8 cellular contexts compared by ENCODE assay signal in the genomic region with DNA sequence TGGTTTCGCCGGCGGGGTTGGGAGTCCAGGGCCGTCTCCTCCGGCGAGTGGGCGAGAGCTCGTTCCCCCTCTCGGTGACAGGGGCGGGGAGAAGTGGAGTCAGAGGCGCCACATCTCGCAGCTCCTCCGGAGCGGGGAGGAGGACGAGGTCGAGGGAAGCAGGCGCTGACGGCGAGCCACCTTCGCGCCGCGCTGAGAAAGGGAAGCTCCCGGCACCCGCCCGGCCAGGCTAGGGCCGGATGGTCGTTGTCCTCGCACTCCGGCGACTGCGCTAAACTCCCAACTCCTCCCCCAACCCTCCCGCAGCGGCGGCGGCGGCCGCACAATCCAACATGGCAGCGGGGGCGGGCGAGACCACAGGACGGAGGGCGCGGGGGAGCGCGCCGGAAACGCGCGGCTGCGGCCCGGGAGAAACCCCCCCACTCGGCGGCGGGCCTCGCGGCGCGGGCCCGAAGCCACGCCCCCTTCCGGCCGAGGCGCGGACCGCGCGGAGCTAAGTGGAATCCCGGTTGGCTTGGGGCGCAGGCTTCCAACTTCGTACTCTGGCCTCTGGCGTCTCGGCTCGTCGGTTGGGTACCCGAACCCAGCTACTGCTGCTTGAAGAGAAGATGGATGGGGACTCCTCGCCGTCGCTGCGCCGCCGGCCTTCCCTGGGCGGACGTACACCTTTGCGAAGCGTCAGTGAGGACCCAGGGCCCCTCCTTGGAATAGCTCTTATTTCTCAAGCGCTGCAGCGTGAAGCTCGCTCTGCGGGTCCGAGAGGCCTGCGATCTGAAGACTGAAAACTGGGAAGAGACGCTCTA. TPM values are rescaled to one million over a fixed set of nuclear protein-coding genes. Genes with fewer than 3 reads are reported as not detected.
DNase-seq lines count a peak whose midpoint lies in the region; ATAC-seq and TF ChIP-seq lines count a peak whose summit lies in the region.

TSS of gene WASL (minus strand) at position 270 of the 803 bp plus-strand sequence. CDS start at position 1, 269 bp downstream.

- peak within 1 kb of the TSS; percentile 80 for H3K4me2 ChIP-seq in PC-3 (ENCODE audit: low read length)

- H3K27me3 ChIP-seq in PC-3 (ENCODE audit: low read length) (no peaks in the 10 kb centered on the region), esophagus muscularis mucosa (no peaks in the 10 kb centered on the region), muscle layer of duodenum (ENCODE audit: low read depth, low read length) (no peaks in the 10 kb centered on the region)

- no peaks in the 10 kb centered on the region for H3K9me2 ChIP-seq in PC-3 (replicated peaks; ENCODE audit: low read length)

- H3K27me3 Mint-ChIP-seq in IgD-negative memory B cell, result no peaks in the 10 kb centered on the region
- no peaks in the 10 kb centered on the region for H3K27me3 Mint-ChIP-seq in activated T-cell treated with anti-CD3 and anti-CD28 coated beads, Interleukin-2, amount 50 U/mL, for 72 hours (ENCODE audit: low read depth)

- peaks cover 68% of the 10 kb centered on the region for H3K79me2 ChIP-seq in PC-3 (ENCODE audit: low read length)

- H3K4me1 ChIP-seq in PC-3 (ENCODE audit: insufficient read depth, low read length) (peaks cover 29% of the 10 kb centered on the region), esophagus muscularis mucosa (peaks cover 39 to 68% (median 63%) of the 10 kb centered on the region in 4 donors), muscle layer of duodenum (ENCODE audit: control insufficient read depth in 1 of 2, insufficient read depth in 2 of 2, low read length in 2 of 2) (peaks cover 26 to 46% of the 10 kb centered on the region in 2 donors)

- H3K36me3 ChIP-seq in PC-3 (ENCODE audit: low read depth, low read length) (no peaks in the 10 kb centered on the region), esophagus muscularis mucosa (no peaks in the 10 kb centered on the region), muscle layer of duodenum (ENCODE audit: control insufficient read depth in 1 of 2, insufficient read depth in 2 of 2, low read length in 2 of 2) (no peaks in the 10 kb centered on the region)

- no peak for TF ChIP-seq CTCF in PC-3 (conservative IDR thresholded peaks at IDR 0.05; ENCODE audit: low read depth, low read length)
- peak; percentile 20 to 22 (median 21) for TF ChIP-seq CTCF in esophagus muscularis mucosa (IDR thresholded peaks at IDR 0.05)

- no TSS peak for BruUV-seq in PC-3 (replicated peaks; lab: Mats Ljungman, UMichigan)

- POLR2A ChIA-PET in PC-3 (lab: Charles Lee; ENCODE audit: unreplicated experiment), result interaction anchor here (0.6 to 1.5 kb wide), 10 partner anchors 13 to 1118 kb away, joined by 3 to 26 read pairs (median 3); no protein-coding TSS in a partner anchor

- peaks cover 39% of the 10 kb centered on the region for H4K20me1 ChIP-seq in PC-3 (ENCODE audit: low read length)

- H3K9me3 ChIP-seq in PC-3 (ENCODE audit: low read length) (no peaks in the 10 kb centered on the region), esophagus muscularis mucosa (no peaks in the 10 kb centered on the region), muscle layer of duodenum (ENCODE audit: control insufficient read depth in 1 of 2, low read length in 2 of 2) (no peaks in the 10 kb centered on the region)

- ATAC-seq in GM21576 (IDR thresholded peaks at IDR 0.05; ENCODE audit: unreplicated experiment) (peak; percentile 63), PC-3 (peak; percentile 77)
- peak; percentile 83 to 86 for ATAC-seq in activated T-cell treated with anti-CD3 and anti-CD28 coated beads, Interleukin-2, amount 50 U/mL, for 72 hours (replicated peaks in 1 of 2)

- DNase-seq in DMS153 treated with DMSO at 0.1 percent for 48 hours (lab: John Stamatoyannopoulos, UW; ENCODE audit: unreplicated experiment) (peak; percentile 70), PC-3 (peak; percentile 89), esophagus muscularis mucosa (ENCODE audit: extremely low spot score) (peak; percentile 98)
- peak; percentile 90 to 93 for DNase-seq in activated T-cell treated with anti-CD3 and anti-CD28 coated beads, Interleukin-2, amount 50 U/mL, for 72 hours
- DNase-seq in stimulated activated CD8-positive, alpha-beta memory T cell treated with anti-CD3 and anti-CD28 coated beads, Interleukin-7, amount 100 ng/mL, for 24 hours (ENCODE audit: low read depth), result peak; percentile 80

- intact Hi-C loops in PC-3 (cut with micrococcal nuclease) (loop anchor here (1.0 to 5.0 kb wide), 5 partner anchors 20 to 66 kb away; no protein-coding TSS in a partner anchor), esophagus muscularis mucosa (cut with DNase I) (loop anchor here (5.0 kb wide), 2 partner anchors 67 to 192 kb away; partner anchors contain the start of gene NDUFA5)

- peak within 1 kb of the TSS; percentile 96 to 98 (median 96) for H3K27ac Mint-ChIP-seq in IgD-negative memory B cell
- peak within 1 kb of the TSS; percentile 98 for H3K27ac Mint-ChIP-seq in activated T-cell treated with anti-CD3 and anti-CD28 coated beads, Interleukin-2, amount 50 U/mL, for 72 hours

- peak; percentile 87 for TF ChIP-seq POLR2A in esophagus muscularis mucosa (IDR thresholded peaks at IDR 0.05; ENCODE audit: low read depth)

- H3K27ac ChIP-seq in PC-3 (ENCODE audit: low read length), result peak within 1 kb of the TSS; percentile 87
- peak within 1 kb of the TSS; percentile 97 to 99 (median 98) for H3K27ac ChIP-seq in esophagus muscularis mucosa (replicated peaks in 1 of 4)
- H3K27ac ChIP-seq in muscle layer of duodenum (ENCODE audit: low read length), result peak within 1 kb of the TSS; percentile 96

- peak within 1 kb of the TSS; percentile 73 for H2AFZ ChIP-seq in PC-3 (ENCODE audit: low read length)

- peaks cover 3% of the 10 kb centered on the region for H3K36me3 Mint-ChIP-seq in IgD-negative memory B cell
- peaks cover 11 to 14% of the 10 kb centered on the region in 2 donors for H3K36me3 Mint-ChIP-seq in activated T-cell treated with anti-CD3 and anti-CD28 coated beads, Interleukin-2, amount 50 U/mL, for 72 hours (ENCODE audit: insufficient read depth in 2 of 2)

- no peaks in the 10 kb centered on the region for H3K9me3 Mint-ChIP-seq in IgD-negative memory B cell
- no peaks in the 10 kb centered on the region for H3K9me3 Mint-ChIP-seq in activated T-cell treated with anti-CD3 and anti-CD28 coated beads, Interleukin-2, amount 50 U/mL, for 72 hours

- H3K4me3 Mint-ChIP-seq in IgD-negative memory B cell, result peak within 1 kb of the TSS; percentile 85 to 98 (median 96)
- H3K4me3 Mint-ChIP-seq in activated T-cell treated with anti-CD3 and anti-CD28 coated beads, Interleukin-2, amount 50 U/mL, for 72 hours, result peak within 1 kb of the TSS; percentile 97 to 99

- peaks cover 32 to 61% (median 46%) of the 10 kb centered on the region in 3 donors for H3K4me1 Mint-ChIP-seq in IgD-negative memory B cell
- H3K4me1 Mint-ChIP-seq in activated T-cell treated with anti-CD3 and anti-CD28 coated beads, Interleukin-2, amount 50 U/mL, for 72 hours (ENCODE audit: low read depth), result peaks cover 57% of the 10 kb centered on the region

- H3K9ac ChIP-seq in PC-3 (ENCODE audit: low read length), result peak within 1 kb of the TSS; percentile 95

- peak within 1 kb of the TSS; percentile 98 for H3K4me3 ChIP-seq in PC-3 (ENCODE audit: low read length)
- H3K4me3 ChIP-seq in esophagus muscularis mucosa, result peak within 1 kb of the TSS; percentile 89 to 96 (median 92)
- peak within 1 kb of the TSS; percentile 97 to 98 for H3K4me3 ChIP-seq in muscle layer of duodenum (ENCODE audit: low read depth in 1 of 2, low read length in 2 of 2)

- TF ChIP-seq EP300 in esophagus muscularis mucosa (IDR thresholded peaks at IDR 0.05), result no peak

- no peaks in the 10 kb centered on the region for H3F3A ChIP-seq in PC-3 (ENCODE audit: low read length, unreplicated experiment)

- 0% methylated on average over 36 of the region's 93 CpGs for WGBS in esophagus muscularis mucosa

- CTCF ChIA-PET in PC-3 (lab: Charles Lee), result interaction anchor here (0.6 to 1.4 kb wide), 6 partner anchors 22 to 101 kb away, joined by 3 to 10 read pairs (median 4); no protein-coding TSS in a partner anchor

RNA-seq across cellular contexts. Expression of gene WASL, which starts in this region (rescaled TPM):
- polyA plus RNA-seq in IgD-negative memory B cell, result 2.8 TPM
- total RNA-seq in PC-3 (2014; rRNA removed) (8.5 and 10.9 TPM in 2 replicates), esophagus muscularis mucosa (10 to 100 TPM; 36.0 to 51.5 (median 38.5) TPM)
- 1 to 10 TPM; 7.2 to 8.7 TPM for total RNA-seq in activated T-cell treated with anti-CD3 and anti-CD28 coated beads, Interleukin-2, amount 50 U/mL, for 72 hours

Comparison
In these comparisons a context has a peak if more than half of its experiments do, and no peak if none do; other contexts are left out.
1. Peak in every context shown above with its lines: DNase-seq, ATAC-seq, H3K4me3 ChIP-seq and H3K27ac ChIP-seq.